In the genomic region with DNA sequence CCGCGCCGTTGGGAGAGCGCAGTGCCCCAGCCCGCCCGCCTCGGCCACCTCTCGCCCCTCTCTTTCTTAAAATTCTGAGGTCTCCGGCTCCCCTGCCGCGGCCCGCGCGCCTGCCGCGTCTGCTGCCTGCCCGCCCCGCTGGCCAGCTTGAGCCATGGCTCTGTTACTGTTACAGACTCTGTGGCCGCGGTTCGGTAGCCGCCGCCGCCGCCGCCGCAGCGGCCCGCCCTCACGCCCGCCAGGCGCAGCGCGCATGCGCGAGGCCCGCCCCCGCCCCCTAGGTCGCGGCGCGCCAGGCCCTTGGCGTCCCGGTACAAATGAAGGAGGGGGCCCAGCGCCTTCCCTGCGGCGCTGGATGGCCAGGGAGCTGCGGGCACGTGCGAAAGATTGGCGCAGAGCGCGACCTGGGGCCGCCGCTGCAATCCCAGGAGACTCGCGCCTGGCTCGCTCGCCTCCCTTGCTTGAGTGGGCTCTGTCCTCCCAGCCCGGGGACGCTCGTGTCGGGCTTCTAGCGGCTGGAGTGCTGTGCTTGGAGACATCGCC, we compare ENCODE assay signal across 8 cellular contexts. TPM values are rescaled to one million over a fixed set of nuclear protein-coding genes. Genes with fewer than 3 reads are reported as not detected.
DNase-seq lines count a peak whose midpoint lies in the region; ATAC-seq and TF ChIP-seq lines count a peak whose summit lies in the region.

A gene (minus strand): TSS at position 171 of the 543 bp plus-strand sequence. CDS start 452 bp downstream, outside the sequence.

- CTCF ChIA-PET in OCI-LY7 (lab: Charles Lee; ENCODE audit: unreplicated experiment): interaction anchor here (0.6 kb wide), 1 partner anchor 532 kb away, joined by 5 read pairs; no protein-coding TSS in a partner anchor
- CTCF ChIA-PET in activated naive CD4-positive, alpha-beta T cell treated with anti-CD3 and anti-CD28 coated beads, Interleukin-2, amount 10 ng/mL, durations not matched to agents 7 days and 5 days (lab: Charles Lee): no interaction called here

- peak within 1 kb of the TSS; percentile 77 for H2AFZ ChIP-seq in OCI-LY7 (ENCODE audit: low read length)

- no peaks in the 10 kb centered on the region for H3K4me1 ChIP-seq in OCI-LY7 (ENCODE audit: insufficient read depth, low read length, poor library complexity, severe bottlenecking)
- peaks cover 52% of the 10 kb centered on the region for H3K4me1 ChIP-seq in left ventricle myocardium inferior

- H3K27me3 ChIP-seq in left ventricle myocardium inferior (ENCODE audit: low read depth): peaks cover 99% of the 10 kb centered on the region

- H3K79me2 ChIP-seq in OCI-LY7 (ENCODE audit: insufficient read depth, low read depth, low read length): no peaks in the 10 kb centered on the region

- ATAC-seq in GM19397 (IDR thresholded peaks at IDR 0.05; ENCODE audit: unreplicated experiment): peak; percentile 78
- peak; percentile 53 for ATAC-seq in HG03457 (IDR thresholded peaks at IDR 0.05; ENCODE audit: unreplicated experiment)

- H3K9me2 ChIP-seq in OCI-LY7 (ENCODE audit: insufficient read depth, low read length): no peaks in the 10 kb centered on the region

- peak; percentile 78 for DNase-seq in COLO668 (lab: John Stamatoyannopoulos, UW; ENCODE audit: unreplicated experiment)
- peak; percentile 61 for DNase-seq in OCI-LY7 (ENCODE audit: low spot score)
- DNase-seq in activated naive CD4-positive, alpha-beta T cell treated with anti-CD3 and anti-CD28 coated beads, Interleukin-2, amount 10 ng/mL, durations not matched to agents 7 days and 5 days: peak; percentile 59
- DNase-seq in left ventricle myocardium inferior: peak; percentile 42
- peak; percentile 94 for DNase-seq in retina
- no peak for DNase-seq in effector CD4-positive, alpha-beta T cell

- intact Hi-C loops in OCI-LY7 (cut with micrococcal nuclease; ENCODE audit: unreplicated experiment) (no loop called here), left ventricle myocardium inferior (cut with micrococcal nuclease) (no loop called here)

- no peak within 1 kb of the TSS for H3K27ac ChIP-seq in OCI-LY7 (ENCODE audit: low read depth, low read length, poor library complexity, severe bottlenecking)
- H3K27ac ChIP-seq in left ventricle myocardium inferior (replicated peaks): no peak within 1 kb of the TSS

- no peak for TF ChIP-seq CTCF in OCI-LY7 (conservative IDR thresholded peaks at IDR 0.05; ENCODE audit: low read length)
- TF ChIP-seq CTCF in left ventricle myocardium inferior (IDR thresholded peaks at IDR 0.05; ENCODE audit: borderline replicate concordance): no peak

- peak within 1 kb of the TSS; percentile 72 for H3K4me2 ChIP-seq in OCI-LY7 (ENCODE audit: low read length)

- peaks cover 100% of the 10 kb centered on the region for H3K27me3 Mint-ChIP-seq in activated naive CD4-positive, alpha-beta T cell treated with anti-CD3 and anti-CD28 coated beads, Interleukin-2, amount 10 ng/mL, durations not matched to agents 7 days and 5 days

- peak within 1 kb of the TSS; percentile 66 for H3K4me3 Mint-ChIP-seq in activated naive CD4-positive, alpha-beta T cell treated with anti-CD3 and anti-CD28 coated beads, Interleukin-2, amount 10 ng/mL, durations not matched to agents 7 days and 5 days

- H3K9me3 Mint-ChIP-seq in activated naive CD4-positive, alpha-beta T cell treated with anti-CD3 and anti-CD28 coated beads, Interleukin-2, amount 10 ng/mL, durations not matched to agents 7 days and 5 days: no peaks in the 10 kb centered on the region

- BruUV-seq in OCI-LY7 (replicated peaks; lab: Mats Ljungman, UMichigan): no TSS peak

- no peaks in the 10 kb centered on the region for H3K36me3 ChIP-seq in OCI-LY7 (ENCODE audit: insufficient read depth, low read length)
- no peaks in the 10 kb centered on the region for H3K36me3 ChIP-seq in left ventricle myocardium inferior

- H3K4me1 Mint-ChIP-seq in activated naive CD4-positive, alpha-beta T cell treated with anti-CD3 and anti-CD28 coated beads, Interleukin-2, amount 10 ng/mL, durations not matched to agents 7 days and 5 days: peaks cover 19% of the 10 kb centered on the region

- POLR2A ChIA-PET in OCI-LY7 (lab: Charles Lee): interaction anchor here (0.7 kb wide), 1 partner anchor 34 kb away, joined by 4 read pairs; no protein-coding TSS in a partner anchor

- no peaks in the 10 kb centered on the region for H3K9me3 ChIP-seq in OCI-LY7 (ENCODE audit: low read length)
- H3K9me3 ChIP-seq in left ventricle myocardium inferior (replicated peaks): no peaks in the 10 kb centered on the region

- peak within 1 kb of the TSS; percentile 83 for H3K27ac Mint-ChIP-seq in activated naive CD4-positive, alpha-beta T cell treated with anti-CD3 and anti-CD28 coated beads, Interleukin-2, amount 10 ng/mL, durations not matched to agents 7 days and 5 days

- no peaks in the 10 kb centered on the region for H4K20me1 ChIP-seq in OCI-LY7 (ENCODE audit: insufficient read depth, low read length)

- no peaks in the 10 kb centered on the region for H3K36me3 Mint-ChIP-seq in activated naive CD4-positive, alpha-beta T cell treated with anti-CD3 and anti-CD28 coated beads, Interleukin-2, amount 10 ng/mL, durations not matched to agents 7 days and 5 days

- H3K4me3 ChIP-seq in OCI-LY7 (ENCODE audit: low read depth, low read length, poor library complexity, severe bottlenecking) (peak within 1 kb of the TSS; percentile 65), left ventricle myocardium inferior (peak within 1 kb of the TSS; percentile 70)

RNA-seq across cellular contexts. Expression of the gene that starts here (rescaled TPM):
- 0.25 and 0.28 TPM in 2 replicates for total RNA-seq in OCI-LY7 (2014; rRNA removed; shearing (Covaris generic))
- 0.15 and 0.52 TPM in 2 replicates for total RNA-seq in OCI-LY7 (2022)
- not detected for total RNA-seq in left ventricle myocardium inferior

Comparison
In these comparisons a context has a peak if more than half of its experiments do, and no peak if none do; other contexts are left out.
1. Peak in DNase-seq, H3K4me3 ChIP-seq and H3K4me2 ChIP-seq in OCI-LY7; RNA of the gene not detected or under 1 TPM.
2. Peak in DNase-seq and H3K4me3 ChIP-seq in left ventricle myocardium inferior; RNA of the gene not detected or under 1 TPM.